2 cellular contexts compared by ENCODE assay signal in genomic region chr9:25226901-25227686, GRCh38.
TF ChIP-seq lines count a peak whose summit lies in the region.

No MANE protein-coding gene starts in this region.

TF ChIP-seq in WTC11, 78 proteins besides CTCF, POLR2A, EP300 and RAD21 (continued from another document):
- TF ChIP-seq PRDM15 (CRISPR knock-in tag; IDR thresholded peaks at IDR 0.05) (peak; percentile 55; the same call in 1 of the 2 replicates), CDX4 (CRISPR knock-in tag; IDR thresholded peaks at IDR 0.05; ENCODE audit: borderline replicate concordance) (no peak)
TF ChIP-seq in WTC11: peak in this region for 1.

TF ChIP-seq in HepG2, 621 proteins besides CTCF, POLR2A, EP300 and RAD21 (continued from another document):
- TF ChIP-seq, protein P1, sequence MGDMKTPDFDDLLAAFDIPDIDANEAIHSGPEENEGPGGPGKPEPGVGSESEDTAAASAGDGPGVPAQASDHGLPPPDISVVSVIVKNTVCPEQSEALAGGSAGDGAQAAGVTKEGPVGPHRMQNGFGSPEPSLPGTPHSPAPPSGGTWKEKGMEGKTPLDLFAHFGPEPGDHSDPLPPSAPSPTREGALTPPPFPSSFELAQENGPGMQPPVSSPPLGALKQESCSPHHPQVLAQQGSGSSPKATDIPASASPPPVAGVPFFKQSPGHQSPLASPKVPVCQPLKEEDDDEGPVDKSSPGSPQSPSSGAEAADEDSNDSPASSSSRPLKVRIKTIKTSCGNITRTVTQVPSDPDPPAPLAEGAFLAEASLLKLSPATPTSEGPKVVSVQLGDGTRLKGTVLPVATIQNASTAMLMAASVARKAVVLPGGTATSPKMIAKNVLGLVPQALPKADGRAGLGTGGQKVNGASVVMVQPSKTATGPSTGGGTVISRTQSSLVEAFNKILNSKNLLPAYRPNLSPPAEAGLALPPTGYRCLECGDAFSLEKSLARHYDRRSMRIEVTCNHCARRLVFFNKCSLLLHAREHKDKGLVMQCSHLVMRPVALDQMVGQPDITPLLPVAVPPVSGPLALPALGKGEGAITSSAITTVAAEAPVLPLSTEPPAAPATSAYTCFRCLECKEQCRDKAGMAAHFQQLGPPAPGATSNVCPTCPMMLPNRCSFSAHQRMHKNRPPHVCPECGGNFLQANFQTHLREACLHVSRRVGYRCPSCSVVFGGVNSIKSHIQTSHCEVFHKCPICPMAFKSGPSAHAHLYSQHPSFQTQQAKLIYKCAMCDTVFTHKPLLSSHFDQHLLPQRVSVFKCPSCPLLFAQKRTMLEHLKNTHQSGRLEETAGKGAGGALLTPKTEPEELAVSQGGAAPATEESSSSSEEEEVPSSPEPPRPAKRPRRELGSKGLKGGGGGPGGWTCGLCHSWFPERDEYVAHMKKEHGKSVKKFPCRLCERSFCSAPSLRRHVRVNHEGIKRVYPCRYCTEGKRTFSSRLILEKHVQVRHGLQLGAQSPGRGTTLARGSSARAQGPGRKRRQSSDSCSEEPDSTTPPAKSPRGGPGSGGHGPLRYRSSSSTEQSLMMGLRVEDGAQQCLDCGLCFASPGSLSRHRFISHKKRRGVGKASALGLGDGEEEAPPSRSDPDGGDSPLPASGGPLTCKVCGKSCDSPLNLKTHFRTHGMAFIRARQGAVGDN (CRISPR knock-in tag; IDR thresholded peaks at IDR 0.05) = no peak
- TF ChIP-seq SP4 (CRISPR knock-in tag; IDR thresholded peaks at IDR 0.05) (no peak), ZNF264 (CRISPR knock-in tag; IDR thresholded peaks at IDR 0.05) (no peak), NCOR1 (IDR thresholded peaks at IDR 0.05; ENCODE audit: borderline replicate concordance, low read length) (no peak), PRDM10 (CRISPR knock-in tag; IDR thresholded peaks at IDR 0.05; ENCODE audit: low read depth) (no peak), ZFAT (CRISPR knock-in tag; conservative IDR thresholded peaks at IDR 0.05) (no peak), ZBTB20 (CRISPR knock-in tag; IDR thresholded peaks at IDR 0.05; ENCODE audit: borderline replicate concordance, low read depth) (no peak), NR2F2 (IDR thresholded peaks at IDR 0.05; ENCODE audit: borderline replicate concordance, low read depth) (no peak)
- TF ChIP-seq, protein P2, sequence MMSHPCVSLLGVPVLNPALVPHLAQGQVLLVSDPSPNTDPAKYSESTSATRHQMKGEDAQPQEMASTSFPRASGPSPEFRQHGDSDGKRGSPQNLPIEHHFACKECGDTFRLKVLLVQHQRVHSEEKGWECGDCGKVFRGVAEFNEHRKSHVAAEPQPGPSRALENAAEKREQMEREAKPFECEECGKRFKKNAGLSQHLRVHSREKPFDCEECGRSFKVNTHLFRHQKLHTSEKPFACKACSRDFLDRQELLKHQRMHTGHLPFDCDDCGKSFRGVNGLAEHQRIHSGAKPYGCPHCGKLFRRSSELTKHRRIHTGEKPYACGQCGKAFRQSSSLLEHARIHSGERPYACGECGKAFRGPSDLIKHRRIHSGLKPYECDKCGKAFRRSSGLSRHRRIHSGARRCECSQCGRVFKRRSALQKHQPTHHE (CRISPR knock-in tag; IDR thresholded peaks at IDR 0.05; ENCODE audit: borderline replicate concordance) = no peak
- TF ChIP-seq, protein P3, sequence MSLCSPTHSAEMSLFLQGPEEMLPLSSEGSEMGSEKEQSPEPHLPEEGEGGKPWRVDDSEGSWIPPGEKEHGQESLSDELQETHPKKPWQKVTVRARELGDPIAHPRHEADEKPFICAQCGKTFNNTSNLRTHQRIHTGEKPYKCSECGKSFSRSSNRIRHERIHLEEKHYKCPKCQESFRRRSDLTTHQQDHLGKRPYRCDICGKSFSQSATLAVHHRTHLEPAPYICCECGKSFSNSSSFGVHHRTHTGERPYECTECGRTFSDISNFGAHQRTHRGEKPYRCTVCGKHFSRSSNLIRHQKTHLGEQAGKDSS (CRISPR knock-in tag; IDR thresholded peaks at IDR 0.05; ENCODE audit: borderline replicate concordance, low read depth) = no peak
